In genomic region chr3:158494657-158495056, GRCh38 we compare ENCODE assay signal across 30 cellular contexts.
"Had no signal": no experiment of that assay in that cellular context is flagged by ENCODE, and none has a peak within 500 bp of the region (broad histone marks: within the 10 kb centered on the region; RNA-seq: fewer than 3 reads in every experiment).

No MANE protein-coding gene starts in this region.

- FAIRE-seq: astrocyte, TTC549 had no signal

- DNase-seq: activated B cell treated with CpG ODN at 0.5 μM for 24 hours; activated CD4-positive, alpha-beta memory T cell treated with anti-CD3 and anti-CD28 coated beads for 36 hours; activated CD4-positive, alpha-beta T cell treated with anti-CD3 and anti-CD28 coated beads for 4 hours; activated CD4-positive, alpha-beta T cell treated with anti-CD3 and anti-CD28 coated beads, Interleukin-2, amount 10 ng/mL, durations not matched to agents 24 days and 14 days; activated CD4-positive, alpha-beta T cell treated with anti-CD3 and anti-CD28 coated beads, Interleukin-2, amount 50 U/mL, for 1 hour; activated CD4-positive, alpha-beta T cell treated with anti-CD3 and anti-CD28 coated beads, Interleukin-2, amount 50 U/mL, for 4 hours; activated CD4-positive, CD25-positive, alpha-beta regulatory T cell treated with anti-CD3 and anti-CD28 coated beads, Interleukin-2, amount 50 U/mL, for 72 hours; activated CD8-positive, alpha-beta memory T cell treated with anti-CD3 and anti-CD28 coated beads, Interleukin-2, amount 50 U/mL, for 48 hours; activated CD8-positive, alpha-beta T cell treated with anti-CD3 and anti-CD28 coated beads for 36 hours; activated effector memory CD4-positive, alpha-beta T cell treated with Interleukin-2 at 50 U/mL for 16 hours; activated gamma-delta T cell; activated naive CD4-positive, alpha-beta T cell treated with anti-CD3 and anti-CD28 coated beads for 36 hours; activated naive CD4-positive, alpha-beta T cell treated with anti-CD3 and anti-CD28 coated beads, Interleukin-2, amount 50 U/mL, for 16 hours; activated naive CD8-positive, alpha-beta T cell treated with anti-CD3 and anti-CD28 coated beads for 36 hours; activated T-cell treated with anti-CD3 and anti-CD28 coated beads, Interleukin-2, amount 50 U/mL, for 24 hours; activated T-cell treated with anti-CD3 and anti-CD28 coated beads, Interleukin-2, amount 50 U/mL, for 48 hours; adrenal gland; amniotic stem cell; aorta; body of pancreas; brain microvascular endothelial cell; central memory CD4-positive, alpha-beta T cell; T-cell; T-helper 2 cell; T-helper 9 cell had no signal

- H3K9me3 ChIP-seq: adrenal gland, body of pancreas had no signal

- H3K4me1 ChIP-seq: adrenal gland, body of pancreas, breast epithelium had no signal

- H3K36me3 ChIP-seq: adrenal gland, brain microvascular endothelial cell, breast epithelium had no signal

- H3K27ac ChIP-seq: adrenal gland, body of pancreas, brain microvascular endothelial cell, breast epithelium, VCaP had no signal

- H3K27me3 ChIP-seq: adrenal gland, body of pancreas, brain microvascular endothelial cell, breast epithelium had no signal

- ATAC-seq: activated CD8-positive, alpha-beta T cell treated with anti-CD3 and anti-CD28 coated beads for 36 hours; activated naive CD4-positive, alpha-beta T cell treated with anti-CD3 and anti-CD28 coated beads, Interleukin-2, amount 50 U/mL, for 72 hours; body of pancreas; T-cell had no signal

- H3K4me3 ChIP-seq: adrenal gland, body of pancreas, breast epithelium had no signal
